In the genomic region with DNA sequence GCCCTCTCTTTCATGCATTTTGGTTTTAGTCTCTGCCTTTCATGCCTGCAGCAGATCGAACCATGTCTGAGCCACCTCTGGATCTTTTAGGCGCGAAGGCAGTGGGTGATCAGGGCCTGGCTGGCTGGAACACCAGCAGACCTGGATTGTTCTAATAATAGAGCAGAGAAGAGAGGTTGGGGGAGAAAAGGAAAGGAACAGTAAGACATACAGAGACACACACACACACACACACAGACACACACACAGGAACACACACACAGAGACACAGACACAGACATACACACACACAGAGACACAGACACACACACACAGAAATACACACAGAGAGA, we compare ENCODE assay signal across 1 cellular context.
TF ChIP-seq lines count a peak whose summit lies in the region.

No MANE protein-coding gene starts in this region.

TF ChIP-seq in IMR-90, 13 proteins besides CTCF, POLR2A, EP300 and RAD21 (continued from another document):
- TF ChIP-seq, protein P1, sequence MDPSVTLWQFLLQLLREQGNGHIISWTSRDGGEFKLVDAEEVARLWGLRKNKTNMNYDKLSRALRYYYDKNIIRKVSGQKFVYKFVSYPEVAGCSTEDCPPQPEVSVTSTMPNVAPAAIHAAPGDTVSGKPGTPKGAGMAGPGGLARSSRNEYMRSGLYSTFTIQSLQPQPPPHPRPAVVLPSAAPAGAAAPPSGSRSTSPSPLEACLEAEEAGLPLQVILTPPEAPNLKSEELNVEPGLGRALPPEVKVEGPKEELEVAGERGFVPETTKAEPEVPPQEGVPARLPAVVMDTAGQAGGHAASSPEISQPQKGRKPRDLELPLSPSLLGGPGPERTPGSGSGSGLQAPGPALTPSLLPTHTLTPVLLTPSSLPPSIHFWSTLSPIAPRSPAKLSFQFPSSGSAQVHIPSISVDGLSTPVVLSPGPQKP (IDR thresholded peaks at IDR 0.05; ENCODE audit: borderline replicate concordance, low read depth, low read length) = no peak
- TF ChIP-seq, protein P2, sequence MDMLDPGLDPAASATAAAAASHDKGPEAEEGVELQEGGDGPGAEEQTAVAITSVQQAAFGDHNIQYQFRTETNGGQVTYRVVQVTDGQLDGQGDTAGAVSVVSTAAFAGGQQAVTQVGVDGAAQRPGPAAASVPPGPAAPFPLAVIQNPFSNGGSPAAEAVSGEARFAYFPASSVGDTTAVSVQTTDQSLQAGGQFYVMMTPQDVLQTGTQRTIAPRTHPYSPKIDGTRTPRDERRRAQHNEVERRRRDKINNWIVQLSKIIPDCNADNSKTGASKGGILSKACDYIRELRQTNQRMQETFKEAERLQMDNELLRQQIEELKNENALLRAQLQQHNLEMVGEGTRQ (IDR thresholded peaks at IDR 0.05; ENCODE audit: low read depth, low read length) = no peak
